16 cellular contexts compared by ENCODE assay signal in the genomic region with DNA sequence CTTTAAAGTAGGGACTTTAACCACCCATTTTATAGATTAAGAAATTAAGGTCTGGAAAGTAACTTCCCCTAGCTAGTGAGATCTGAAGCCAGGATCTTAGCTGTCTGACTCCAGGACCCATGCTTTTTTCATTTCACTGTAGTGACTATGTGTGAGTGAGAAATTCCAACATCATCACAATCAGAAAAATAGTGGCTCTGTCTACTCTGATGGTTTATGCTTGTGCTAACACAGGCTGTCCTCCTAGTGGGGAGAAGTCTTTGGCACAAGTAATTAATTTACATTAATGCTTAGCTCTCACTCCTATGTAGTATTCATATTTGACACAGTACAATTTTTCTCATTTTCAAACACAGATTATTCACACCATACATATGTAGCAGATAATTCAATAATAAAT.
DNase-seq lines count a peak whose midpoint lies in the region; ATAC-seq, FAIRE-seq and TF ChIP-seq lines count a peak whose summit lies in the region.
"Had no signal": no experiment of that assay in that cellular context is flagged by ENCODE, and none has a peak within 500 bp of the region (broad histone marks: within the 10 kb centered on the region; RNA-seq: fewer than 3 reads in every experiment).

No MANE protein-coding gene starts in this region.

- H3K4me1 Mint-ChIP-seq in T-helper 1 cell treated with Interleukin-12 subunit alpha and Interleukin-12 subunit beta and Interleukin-4 antibody, amounts not matched to agents 30 μg/mL and 1 μg/mL, for 36 hours (ENCODE audit: low read depth), result peaks cover 24% of the 10 kb centered on the region
- peaks cover 37 to 64% of the 10 kb centered on the region in 2 donors for H3K4me1 Mint-ChIP-seq in effector memory CD8-positive, alpha-beta T cell (ENCODE audit: low read depth in 2 of 2)
- H3K4me1 Mint-ChIP-seq: naive B cell had no signal

- peak overlapping the region; percentile 48 for H3K27ac ChIP-seq in parathyroid adenoma
- H3K27ac ChIP-seq: 22Rv1, BLaER1, thoracic aorta had no signal

- peak overlapping the region; percentile 87 for H3K27ac Mint-ChIP-seq in T-helper 1 cell treated with Interleukin-12 subunit alpha and Interleukin-12 subunit beta and Interleukin-4 antibody, amounts not matched to agents 30 μg/mL and 1 μg/mL, for 36 hours
- H3K27ac Mint-ChIP-seq in effector memory CD8-positive, alpha-beta T cell, result peak overlapping the region; percentile 97 to 98

- TF ChIP-seq POLR2A in H54 (IDR thresholded peaks at IDR 0.05; ENCODE audit: low read depth, low read length), result no peak

- H3K27me3 ChIP-seq in parathyroid adenoma (ENCODE audit: control insufficient read depth, insufficient read depth, low read length), result no peaks in the 10 kb centered on the region
- H3K27me3 ChIP-seq: BLaER1 had no signal

- H3K9me3 ChIP-seq in parathyroid adenoma (ENCODE audit: control insufficient read depth, low read length), result no peaks in the 10 kb centered on the region
- H3K9me3 ChIP-seq: BLaER1, thoracic aorta had no signal

- ATAC-seq in effector memory CD8-positive, alpha-beta T cell (replicated peaks), result no peak

- peaks cover 16% of the 10 kb centered on the region for H3K36me3 Mint-ChIP-seq in T-helper 1 cell treated with Interleukin-12 subunit alpha and Interleukin-12 subunit beta and Interleukin-4 antibody, amounts not matched to agents 30 μg/mL and 1 μg/mL, for 36 hours (ENCODE audit: low read depth)
- peaks cover 13% of the 10 kb centered on the region for H3K36me3 Mint-ChIP-seq in effector memory CD8-positive, alpha-beta T cell (ENCODE audit: insufficient read depth)
- H3K36me3 Mint-ChIP-seq: naive B cell had no signal

- FAIRE-seq in H54 (lab: Jason Lieb, UNC), result peak; percentile 15
- FAIRE-seq: astrocyte had no signal

- no peak overlapping the region for H3K4me3 Mint-ChIP-seq in T-helper 1 cell treated with Interleukin-12 subunit alpha and Interleukin-12 subunit beta and Interleukin-4 antibody, amounts not matched to agents 30 μg/mL and 1 μg/mL, for 36 hours
- no peak overlapping the region for H3K4me3 Mint-ChIP-seq in effector memory CD8-positive, alpha-beta T cell
- H3K4me3 Mint-ChIP-seq: naive B cell had no signal

- H2AFZ ChIP-seq in parathyroid adenoma, result no peak overlapping the region

- no peaks in the 10 kb centered on the region for H3K79me2 ChIP-seq in parathyroid adenoma

- no peak overlapping the region for H3K4me2 ChIP-seq in parathyroid adenoma (ENCODE audit: low read length)
- H3K4me2 ChIP-seq: BLaER1 had no signal

- H3K27me3 Mint-ChIP-seq in T-helper 1 cell treated with Interleukin-12 subunit alpha and Interleukin-12 subunit beta and Interleukin-4 antibody, amounts not matched to agents 30 μg/mL and 1 μg/mL, for 36 hours (ENCODE audit: low read depth), result peaks cover 7% of the 10 kb centered on the region
- no peaks in the 10 kb centered on the region for H3K27me3 Mint-ChIP-seq in effector memory CD8-positive, alpha-beta T cell
- H3K27me3 Mint-ChIP-seq: naive B cell had no signal

- TF ChIP-seq CTCF in parathyroid adenoma (IDR thresholded peaks at IDR 0.05), result no peak

- peaks cover 8% of the 10 kb centered on the region for H3K4me1 ChIP-seq in parathyroid adenoma

- no peak for DNase-seq in T-helper 1 cell
- DNase-seq in H54 (ENCODE audit: insufficient read length, low spot score), result no peak
- no peak for DNase-seq in effector memory CD8-positive, alpha-beta T cell
- DNase-seq in DMS79 treated with DMSO at 0.1 percent for 48 hours (lab: John Stamatoyannopoulos, UW), result no peak
- no peak for DNase-seq in A172 (ENCODE audit: low spot score)
- DNase-seq in effector CD4-positive, alpha-beta T cell, result no peak
- DNase-seq: DMS79; naive B cell; NCI-H226; NK-92 treated with Interleukin-12 subunit alpha and Interleukin-12 subunit beta, amount 100 ng/mL, for 24 hours had no signal

- no peaks in the 10 kb centered on the region for H3K36me3 ChIP-seq in parathyroid adenoma (ENCODE audit: control insufficient read depth, insufficient read depth, low read length)
- H3K36me3 ChIP-seq: BLaER1, thoracic aorta had no signal

- peaks cover 12% of the 10 kb centered on the region for H3K9me3 Mint-ChIP-seq in T-helper 1 cell treated with Interleukin-12 subunit alpha and Interleukin-12 subunit beta and Interleukin-4 antibody, amounts not matched to agents 30 μg/mL and 1 μg/mL, for 36 hours
- H3K9me3 Mint-ChIP-seq in effector memory CD8-positive, alpha-beta T cell, result peaks cover 8% of the 10 kb centered on the region in 2 donors
- H3K9me3 Mint-ChIP-seq: naive B cell had no signal

- no peak overlapping the region for H3K4me3 ChIP-seq in parathyroid adenoma (ENCODE audit: low read depth, low read length)
- H3K4me3 ChIP-seq: BLaER1, thoracic aorta had no signal

- no peak overlapping the region for H3K9ac ChIP-seq in parathyroid adenoma
- H3K9ac ChIP-seq: BLaER1 had no signal
